Comparison of ENCODE assay signal across 8 cellular contexts in genomic region chrX:48890934-48891401, GRCh38. TPM values are rescaled to one million over a fixed set of nuclear protein-coding genes. Genes with fewer than 3 reads are reported as not detected.
DNase-seq lines count a peak whose midpoint lies in the region; ATAC-seq, FAIRE-seq and TF ChIP-seq lines count a peak whose summit lies in the region.

No MANE protein-coding gene starts in this region.

- no peaks in the 10 kb centered on the region for H3K27me3 ChIP-seq in astrocyte (ENCODE audit: insufficient read depth, low read length)

- H4K20me1 ChIP-seq in astrocyte (ENCODE audit: insufficient read depth, low read length), result no peaks in the 10 kb centered on the region

- H3K27ac Mint-ChIP-seq in astrocyte (ENCODE audit: unreplicated experiment), result peak overlapping the region; percentile 80
- H3K27ac Mint-ChIP-seq in stimulated activated naive CD8-positive, alpha-beta T cell treated with anti-CD3 and anti-CD28 coated beads, Interleukin-15, amount 100 ng/mL, for 72 hours, result peak overlapping the region in 1 of 2 donors; percentile 90

- H3K4me2 ChIP-seq in astrocyte (ENCODE audit: low read length), result peak overlapping the region; percentile 86

- FAIRE-seq in astrocyte (lab: Jason Lieb, UNC) (no peak), kidney (lab: Jason Lieb, UNC) (no peak)

- H3K4me1 Mint-ChIP-seq in astrocyte (ENCODE audit: low read depth, unreplicated experiment), result peaks cover 3% of the 10 kb centered on the region
- H3K4me1 Mint-ChIP-seq in stimulated activated naive CD8-positive, alpha-beta T cell treated with anti-CD3 and anti-CD28 coated beads, Interleukin-15, amount 100 ng/mL, for 72 hours, result peaks cover 29% of the 10 kb centered on the region

- intact Hi-C loops in kidney (cut with DNase I), result no loop called here

- no peak overlapping the region for H3K27ac ChIP-seq in astrocyte (ENCODE audit: low read depth, low read length)
- H3K27ac ChIP-seq in kidney (ENCODE audit: low read depth in 2 of 2, low read length in 2 of 2), result peak overlapping the region in 1 of 2 donors; percentile 28

- H3K79me2 ChIP-seq in astrocyte (ENCODE audit: insufficient read depth, low read length), result peaks cover 7% of the 10 kb centered on the region

- peaks cover 3% of the 10 kb centered on the region for H3K4me1 ChIP-seq in astrocyte (ENCODE audit: insufficient read depth, low read length)
- peaks cover 0 to 4% of the 10 kb centered on the region in 2 donors for H3K4me1 ChIP-seq in kidney (ENCODE audit: control insufficient read depth in 1 of 2, insufficient read depth in 1 of 2, low read depth in 1 of 2, low read length in 2 of 2)

- H3K36me3 ChIP-seq in astrocyte (ENCODE audit: insufficient read depth, low read length) (no peaks in the 10 kb centered on the region), kidney (ENCODE audit: control insufficient read depth in 1 of 2, insufficient read depth in 2 of 2, low read length in 2 of 2) (peaks cover 0 to 9% of the 10 kb centered on the region in 2 donors)

- H3K9me3 Mint-ChIP-seq in astrocyte (ENCODE audit: unreplicated experiment), result no peaks in the 10 kb centered on the region
- no peaks in the 10 kb centered on the region for H3K9me3 Mint-ChIP-seq in stimulated activated naive CD8-positive, alpha-beta T cell treated with anti-CD3 and anti-CD28 coated beads, Interleukin-15, amount 100 ng/mL, for 72 hours

- peaks cover 3% of the 10 kb centered on the region for H3K36me3 Mint-ChIP-seq in astrocyte (ENCODE audit: low read depth, unreplicated experiment)

- peak overlapping the region; percentile 85 for H3K4me3 Mint-ChIP-seq in astrocyte (ENCODE audit: unreplicated experiment)
- peak overlapping the region; percentile 93 to 97 for H3K4me3 Mint-ChIP-seq in stimulated activated naive CD8-positive, alpha-beta T cell treated with anti-CD3 and anti-CD28 coated beads, Interleukin-15, amount 100 ng/mL, for 72 hours

- H3K27me3 Mint-ChIP-seq in astrocyte (ENCODE audit: low read depth, unreplicated experiment), result no peaks in the 10 kb centered on the region
- H3K27me3 Mint-ChIP-seq in stimulated activated naive CD8-positive, alpha-beta T cell treated with anti-CD3 and anti-CD28 coated beads, Interleukin-15, amount 100 ng/mL, for 72 hours, result no peaks in the 10 kb centered on the region

- no peak overlapping the region for H2AFZ ChIP-seq in astrocyte (ENCODE audit: low read depth, low read length)

- TF ChIP-seq CTCF in astrocyte (IDR thresholded peaks at IDR 0.05; ENCODE audit: insufficient read depth, low read depth, low read length) (no peak), kidney (IDR thresholded peaks at IDR 0.05; ENCODE audit: borderline replicate concordance, extremely low read depth, insufficient read depth) (no peak)

- H3K4me3 ChIP-seq in astrocyte (ENCODE audit: insufficient read depth, low read depth, low read length) (peak overlapping the region; percentile 48), kidney (ENCODE audit: low read length in 2 of 2) (peak overlapping the region; percentile 49 to 50)

- ATAC-seq in GM19452 (IDR thresholded peaks at IDR 0.05; ENCODE audit: unreplicated experiment) (peak; percentile 50), HG03520 (IDR thresholded peaks at IDR 0.05; ENCODE audit: unreplicated experiment) (peak; percentile 19)
- peak; percentile 73 for ATAC-seq in stimulated activated naive CD8-positive, alpha-beta T cell treated with anti-CD3 and anti-CD28 coated beads, Interleukin-15, amount 100 ng/mL, for 72 hours

- DNase-seq in COLO668 (lab: John Stamatoyannopoulos, UW; ENCODE audit: unreplicated experiment) (peak; percentile 27), astrocyte (ENCODE audit: low read depth) (no peak), kidney (no peak), epidermal melanocyte (ENCODE audit: insufficient read length, low spot score) (no peak), AML-193 (lab: John Stamatoyannopoulos, UW) (no peak)
- peak in 1 of 2 donors; percentile 35 for DNase-seq in stimulated activated naive CD8-positive, alpha-beta T cell treated with anti-CD3 and anti-CD28 coated beads, Interleukin-15, amount 100 ng/mL, for 72 hours

- peak overlapping the region; percentile 46 for H3K9ac ChIP-seq in astrocyte (ENCODE audit: low read length)
- peak overlapping the region in 1 of 2 donors; percentile 29 for H3K9ac ChIP-seq in kidney (ENCODE audit: low read length in 2 of 2)

- no peaks in the 10 kb centered on the region for H3K9me3 ChIP-seq in astrocyte (ENCODE audit: insufficient read depth, low read depth, low read length)
- no peaks in the 10 kb centered on the region for H3K9me3 ChIP-seq in kidney (ENCODE audit: control insufficient read depth in 1 of 2, low read length in 2 of 2)

RNA-seq across cellular contexts. Expression of gene TIMM17B, which starts 6.6 kb away (rescaled TPM):
- total RNA-seq in astrocyte, result 57.7 and 58.2 TPM in 2 replicates
- total RNA-seq in kidney, result 44.8 TPM
- polyA plus RNA-seq in kidney (ENCODE audit: insufficient read depth, low read depth, low replicate concordance), result 109 TPM

RNA-seq across cellular contexts. Expression of gene PQBP1, which starts 6.8 kb away (rescaled TPM):
- total RNA-seq in astrocyte (88.2 and 101 TPM in 2 replicates), kidney (61.3 TPM)
- 93.4 TPM for polyA plus RNA-seq in kidney (ENCODE audit: insufficient read depth, low read depth, low replicate concordance)

RNA-seq across cellular contexts. Expression of gene SLC35A2, which starts 20.5 kb away (rescaled TPM):
- total RNA-seq in astrocyte (54.3 and 60.8 TPM in 2 replicates), kidney (34.2 TPM)
- 29.3 TPM for polyA plus RNA-seq in kidney (ENCODE audit: insufficient read depth, low read depth, low replicate concordance)

RNA-seq across cellular contexts. Expression of gene PIM2, which starts 27.9 kb away (rescaled TPM):
- total RNA-seq in astrocyte (12.5 and 13.4 TPM in 2 replicates), kidney (29.6 TPM)
- polyA plus RNA-seq in kidney (ENCODE audit: insufficient read depth, low read depth, low replicate concordance), result 8.7 TPM

RNA-seq across cellular contexts. Expression of gene PCSK1N, which starts 55.6 kb away (rescaled TPM):
- 62.0 and 65.0 TPM in 2 replicates for total RNA-seq in astrocyte
- 131 TPM for total RNA-seq in kidney
- 331 TPM for polyA plus RNA-seq in kidney (ENCODE audit: insufficient read depth, low read depth, low replicate concordance)

Comparison
In these comparisons a context has a peak if more than half of its experiments do, and no peak if none do; other contexts are left out.
1. ATAC-seq: peak in every context shown above with its lines; median percentile 73 in stimulated activated naive CD8-positive, alpha-beta T cell treated with anti-CD3 and anti-CD28 coated beads, Interleukin-15, amount 100 ng/mL, for 72 hours; 50 in GM19452; 19 in HG03520.